In the genomic region with DNA sequence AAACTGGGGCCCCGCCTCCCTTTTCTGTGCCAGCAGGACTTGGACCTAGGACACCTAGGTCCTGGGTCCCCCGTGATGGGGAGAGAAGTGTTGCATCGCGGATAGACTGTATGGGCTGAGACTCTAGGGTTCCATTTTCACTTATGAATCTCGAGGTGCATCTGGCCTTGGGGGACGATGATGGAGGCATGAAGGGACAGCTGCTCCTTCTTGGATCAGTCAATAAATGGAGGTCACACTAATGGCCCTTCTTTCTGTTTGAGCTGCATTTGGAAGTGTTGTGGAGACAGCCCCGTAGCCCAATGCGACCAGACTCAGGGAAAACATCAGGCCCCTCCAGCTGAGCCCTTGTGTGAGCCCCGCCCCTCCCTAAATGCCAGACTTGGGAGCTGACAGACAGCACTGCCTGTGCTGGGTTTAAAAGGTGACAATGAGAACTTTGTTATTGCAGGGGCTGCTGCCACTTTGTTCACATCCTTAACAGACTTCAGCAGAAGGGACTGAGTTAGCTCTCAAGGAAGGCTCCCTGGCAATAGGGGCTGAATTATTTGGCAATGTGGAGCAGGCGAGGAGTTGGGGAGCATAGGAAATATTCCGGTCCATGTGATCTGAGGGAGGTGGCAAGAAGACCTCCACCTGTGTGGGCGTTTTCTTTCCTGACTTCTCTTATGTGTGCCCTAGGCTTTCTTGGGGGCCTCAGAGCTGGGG, we compare ENCODE assay signal across 8 cellular contexts. TPM values are rescaled to one million over a fixed set of nuclear protein-coding genes. Genes with fewer than 3 reads are reported as not detected.
A peak's percentile ranks its signal among the peaks of the same experiment; 100 is the strongest.
DNase-seq lines count a peak whose midpoint lies in the region; ATAC-seq, FAIRE-seq and TF ChIP-seq lines count a peak whose summit lies in the region.

No MANE protein-coding gene starts in this region.

- peak overlapping the region; percentile 80 for H2BK120ac ChIP-seq in trophoblast cell (ENCODE audit: insufficient read depth, low read length, poor library complexity)

- no peaks in the 10 kb centered on the region for H3F3A ChIP-seq in PC-3 (ENCODE audit: low read length, unreplicated experiment)

- peak overlapping the region; percentile 60 for H4K12ac ChIP-seq in trophoblast cell (ENCODE audit: low read depth, low read length)

- peak overlapping the region; percentile 57 for H2AK5ac ChIP-seq in trophoblast cell (ENCODE audit: low read length)

- peak overlapping the region; percentile 81 for H4K91ac ChIP-seq in trophoblast cell (ENCODE audit: low read depth, low read length)

- peak overlapping the region; percentile 39 for H3K4ac ChIP-seq in trophoblast cell (ENCODE audit: low read depth, low read length)

- no peak for TF ChIP-seq POLR2A in H54 (IDR thresholded peaks at IDR 0.05; ENCODE audit: low read depth, low read length)

- peaks cover 7% of the 10 kb centered on the region for H3K79me1 ChIP-seq in trophoblast cell (ENCODE audit: low read length)

- peak overlapping the region; percentile 89 for H4K8ac ChIP-seq in trophoblast cell (ENCODE audit: low read depth, low read length)

- CTCF ChIA-PET in PC-3 (lab: Charles Lee): no interaction called here

- peaks cover 16% of the 10 kb centered on the region for H3K4me1 ChIP-seq in PC-3 (ENCODE audit: insufficient read depth, low read length)
- H3K4me1 ChIP-seq in esophagus (ENCODE audit: control insufficient read depth in 2 of 2, insufficient read depth in 2 of 2, low read length in 1 of 2): peaks cover 4 to 5% of the 10 kb centered on the region in 2 donors
- peaks cover 11 to 18% of the 10 kb centered on the region in 2 experiments for H3K4me1 ChIP-seq in trophoblast cell (ENCODE audit: control insufficient read depth in 1 of 2, insufficient read depth in 2 of 2, low read length in 2 of 2)

- H2BK12ac ChIP-seq in trophoblast cell (ENCODE audit: low read length): no peak overlapping the region

- H3K9ac ChIP-seq in PC-3 (ENCODE audit: low read length) (peak overlapping the region; percentile 74), trophoblast cell (ENCODE audit: low read length) (peak overlapping the region; percentile 75)

- DNase-seq in ELF-1 (ENCODE audit: low read depth, low spot score): peak; percentile 46
- peak; percentile 20 for DNase-seq in PC-3
- no peak for DNase-seq in trophoblast cell
- no peak for DNase-seq in NAMALWA (ENCODE audit: low spot score)
- DNase-seq in NCI-H1694 treated with DMSO at 0.1 percent for 48 hours (lab: John Stamatoyannopoulos, UW): no peak
- no peak for DNase-seq in H54 (ENCODE audit: insufficient read length, low spot score)

- BruUV-seq in PC-3 (replicated peaks; lab: Mats Ljungman, UMichigan): TSS peak; percentile 51

- ATAC-seq in PC-3 (no peak; the same call in 1 of the 2 replicates), HG03565 (IDR thresholded peaks at IDR 0.05; ENCODE audit: unreplicated experiment) (no peak)

- H2BK5ac ChIP-seq in trophoblast cell (ENCODE audit: low read depth, low read length, poor library complexity): no peak overlapping the region

- H3K36me3 ChIP-seq in PC-3 (ENCODE audit: low read depth, low read length): peaks cover 7% of the 10 kb centered on the region; the same call in 1 of the 2 replicates
- peaks cover 14 to 15% of the 10 kb centered on the region in 2 donors for H3K36me3 ChIP-seq in esophagus (ENCODE audit: control insufficient read depth in 2 of 2, insufficient read depth in 2 of 2, low read length in 1 of 2)
- peaks cover 15 to 23% of the 10 kb centered on the region in 2 experiments for H3K36me3 ChIP-seq in trophoblast cell (ENCODE audit: control insufficient read depth in 1 of 2, insufficient read depth in 2 of 2, low read length in 2 of 2)

- H3K4me2 ChIP-seq in PC-3 (ENCODE audit: low read length): peak overlapping the region; percentile 81
- peak overlapping the region; percentile 79 for H3K4me2 ChIP-seq in trophoblast cell (ENCODE audit: low read length)

- H3K27ac ChIP-seq in PC-3 (ENCODE audit: low read length) (no peak overlapping the region), esophagus (ENCODE audit: low read depth in 2 of 2, low read length in 1 of 2) (peak overlapping the region; percentile 84 to 86), trophoblast cell (ENCODE audit: low read depth, low read length) (no peak overlapping the region)

- H3K23ac ChIP-seq in trophoblast cell (ENCODE audit: low read length): no peak overlapping the region

- H3K27me3 ChIP-seq in PC-3 (ENCODE audit: low read length) (no peaks in the 10 kb centered on the region), esophagus (ENCODE audit: control insufficient read depth in 1 of 2, insufficient read depth in 2 of 2, low read length in 2 of 2) (no peaks in the 10 kb centered on the region), trophoblast cell (ENCODE audit: insufficient read depth, low read length) (peaks cover 5% of the 10 kb centered on the region)

- H3K14ac ChIP-seq in trophoblast cell (ENCODE audit: low read length): peak overlapping the region; percentile 87

- intact Hi-C loops in PC-3 (cut with micrococcal nuclease): no loop called here

- POLR2A ChIA-PET in PC-3 (lab: Charles Lee; ENCODE audit: unreplicated experiment): interaction anchor here (0.6 kb wide), 1 partner anchor 96 kb away, joined by 3 read pairs; no protein-coding TSS in a partner anchor

- no peaks in the 10 kb centered on the region for H3K9me2 ChIP-seq in PC-3 (replicated peaks; ENCODE audit: low read length)

- H3K4me3 ChIP-seq in PC-3 (ENCODE audit: low read length) (peak overlapping the region; percentile 81), esophagus (ENCODE audit: low read depth in 1 of 2, low read length in 2 of 2) (peak overlapping the region; percentile 50 to 59), trophoblast cell (ENCODE audit: low read depth, low read length) (peak overlapping the region; percentile 83)

- no peaks in the 10 kb centered on the region for H3K79me2 ChIP-seq in PC-3 (ENCODE audit: low read length)
- peaks cover 3% of the 10 kb centered on the region for H3K79me2 ChIP-seq in trophoblast cell (ENCODE audit: control insufficient read depth, insufficient read depth, low read length, poor library complexity)

- 23 to 29% methylated on average over 12 of the region's 12 CpGs for WGBS in esophagus, 2 donors
- no CpG with 5 or more reads among the region's 12 CpGs for WGBS in trophoblast cell (ENCODE audit: extremely low coverage, insufficient coverage, insufficient read length)

- peak overlapping the region; percentile 74 for H3K18ac ChIP-seq in trophoblast cell (ENCODE audit: low read length)

- peak overlapping the region; percentile 81 for H2AFZ ChIP-seq in PC-3 (ENCODE audit: low read length)
- peak overlapping the region; percentile 56 for H2AFZ ChIP-seq in trophoblast cell (ENCODE audit: insufficient read depth, low read length, poor library complexity)

- H3K9me3 ChIP-seq in PC-3 (ENCODE audit: low read length) (no peaks in the 10 kb centered on the region), esophagus (ENCODE audit: control insufficient read depth in 2 of 2, insufficient read depth in 1 of 2, low read depth in 1 of 2, low read length in 1 of 2) (no peaks in the 10 kb centered on the region), trophoblast cell (ENCODE audit: insufficient read depth, low read depth, low read length) (peaks cover 1% of the 10 kb centered on the region)

- no peak for TF ChIP-seq CTCF in PC-3 (conservative IDR thresholded peaks at IDR 0.05; ENCODE audit: low read depth, low read length)

- no peaks in the 10 kb centered on the region for H4K20me1 ChIP-seq in PC-3 (ENCODE audit: low read length)

- no peak for FAIRE-seq in H54 (lab: Jason Lieb, UNC)

RNA-seq across cellular contexts. Expression of a gene that starts 0.8 kb away (rescaled TPM):
- 11.9 and 15.9 TPM in 2 replicates for total RNA-seq in PC-3 (2014; rRNA removed)
- polyA plus RNA-seq in esophagus: 10 to 100 TPM; 11.6 to 16.7 TPM
- polyA plus RNA-seq in trophoblast cell (2013): 13.0 and 13.2 TPM in 2 replicates

RNA-seq across cellular contexts. Expression of a gene that starts 5.8 kb away (rescaled TPM):
- 10.0 and 18.1 TPM in 2 replicates for total RNA-seq in PC-3 (2014; rRNA removed)
- polyA plus RNA-seq in esophagus: 10 to 100 TPM; 18.4 to 20.8 TPM
- 2.3 and 2.6 TPM in 2 replicates for polyA plus RNA-seq in trophoblast cell (2013)

RNA-seq across cellular contexts. Expression of a gene that starts 14.5 kb away (rescaled TPM):
- total RNA-seq in PC-3 (2014; rRNA removed): 83.6 and 88.6 TPM in 2 replicates
- polyA plus RNA-seq in esophagus: 10 to 100 TPM in 1 of 2 donors, 1 to 10 TPM in 1; 9.4 to 20.3 TPM
- polyA plus RNA-seq in trophoblast cell (2013): 31.5 and 32.2 TPM in 2 replicates

RNA-seq across cellular contexts. Expression of a gene that starts 27.5 kb away (rescaled TPM):
- 39.0 and 42.3 TPM in 2 replicates for total RNA-seq in PC-3 (2014; rRNA removed)
- under 1 TPM; 0.10 to 0.18 TPM for polyA plus RNA-seq in esophagus
- polyA plus RNA-seq in trophoblast cell (2013): 0.21 and 0.33 TPM in 2 replicates

RNA-seq across cellular contexts. Expression of a gene that starts 55.6 kb away (rescaled TPM):
- total RNA-seq in PC-3 (2014; rRNA removed): not detected in 2 replicates
- polyA plus RNA-seq in esophagus: under 1 TPM; 0.12 to 0.24 TPM
- polyA plus RNA-seq in trophoblast cell (2013): 0.21 TPM in 2 replicates

Comparison
In these comparisons a context has a peak if more than half of its experiments do, and no peak if none do; other contexts are left out.
1. DNase-seq: peak in ELF-1 (single experiment) and PC-3 (single experiment); none in trophoblast cell (0 of 2), NAMALWA (single experiment), NCI-H1694 treated with DMSO at 0.1 percent for 48 hours (single experiment) and H54 (single experiment).
2. H3K27ac ChIP-seq: peak in esophagus (2 of 2); none in PC-3 (single experiment) and trophoblast cell (single experiment).
3. Peak in every context shown above with its lines, with median percentiles within 50 percentile points of each other: H3K4me3 ChIP-seq.